ENCODE assay signal across 10 cellular contexts in genomic region chr10:132162021-132162531, GRCh38. TPM values are rescaled to one million over a fixed set of nuclear protein-coding genes. Genes with fewer than 3 reads are reported as not detected.
DNase-seq lines count a peak whose midpoint lies in the region; ATAC-seq and TF ChIP-seq lines count a peak whose summit lies in the region.
"Had no signal": no experiment of that assay in that cellular context is flagged by ENCODE, and none has a peak within 500 bp of the region (broad histone marks: within the 10 kb centered on the region; RNA-seq: fewer than 3 reads in every experiment).

No MANE protein-coding gene starts in this region.

- peak; percentile 45 for ATAC-seq in GM21423 (IDR thresholded peaks at IDR 0.05; ENCODE audit: unreplicated experiment)
- ATAC-seq in HG03469 (IDR thresholded peaks at IDR 0.05; ENCODE audit: unreplicated experiment), result no peak
- ATAC-seq in GM19455 (IDR thresholded peaks at IDR 0.05; ENCODE audit: unreplicated experiment), result no peak
- no peak for ATAC-seq in HG03442 (IDR thresholded peaks at IDR 0.05; ENCODE audit: unreplicated experiment)
- ATAC-seq: Panc1 had no signal

- TF ChIP-seq CTCF in VCaP (conservative IDR thresholded peaks at IDR 0.05), result no peak
- no peak for TF ChIP-seq CTCF in uterus (IDR thresholded peaks at IDR 0.05)

- H3K4me1 ChIP-seq in uterus, result no peaks in the 10 kb centered on the region
- H3K4me1 ChIP-seq: right lobe of liver had no signal

- no peaks in the 10 kb centered on the region for H3K9me3 ChIP-seq in uterus
- H3K9me3 ChIP-seq: right lobe of liver had no signal

- H3K27me3 ChIP-seq in uterus, result no peaks in the 10 kb centered on the region
- H3K27me3 ChIP-seq: right lobe of liver had no signal

- no peaks in the 10 kb centered on the region for H3K36me3 ChIP-seq in uterus
- H3K36me3 ChIP-seq: right lobe of liver had no signal

- no peak overlapping the region for H3K4me3 ChIP-seq in uterus
- H3K4me3 ChIP-seq: right lobe of liver had no signal

- H3K27ac ChIP-seq in VCaP, result peak overlapping the region; percentile 62
- H3K27ac ChIP-seq in uterus, result no peak overlapping the region
- H3K27ac ChIP-seq: right lobe of liver had no signal

- intact Hi-C loops in uterus (cut with DNase I; ENCODE audit: low total_unique reads), result no loop called here

- no peak for TF ChIP-seq POLR2A in uterus (IDR thresholded peaks at IDR 0.05)

- peak; percentile 18 for DNase-seq in DMS153 treated with DMSO at 0.1 percent for 48 hours (lab: John Stamatoyannopoulos, UW; ENCODE audit: unreplicated experiment)
- peak; percentile 57 for DNase-seq in left kidney (ENCODE audit: low read depth, low spot score)
- no peak for DNase-seq in uterus

RNA-seq across cellular contexts. Expression of gene DPYSL4, which starts 24.7 kb away (rescaled TPM):
- 1 to 10 TPM in 2 of 4 donors, not detected in 2; 1.5 to 5.0 TPM for total RNA-seq in uterus

Comparison
In these comparisons a context has a peak if more than half of its experiments do, and no peak if none do; other contexts are left out.
1. DNase-seq: peak in DMS153 treated with DMSO at 0.1 percent for 48 hours (single experiment) and left kidney (single experiment); none in uterus (0 of 2).